In the genomic region with DNA sequence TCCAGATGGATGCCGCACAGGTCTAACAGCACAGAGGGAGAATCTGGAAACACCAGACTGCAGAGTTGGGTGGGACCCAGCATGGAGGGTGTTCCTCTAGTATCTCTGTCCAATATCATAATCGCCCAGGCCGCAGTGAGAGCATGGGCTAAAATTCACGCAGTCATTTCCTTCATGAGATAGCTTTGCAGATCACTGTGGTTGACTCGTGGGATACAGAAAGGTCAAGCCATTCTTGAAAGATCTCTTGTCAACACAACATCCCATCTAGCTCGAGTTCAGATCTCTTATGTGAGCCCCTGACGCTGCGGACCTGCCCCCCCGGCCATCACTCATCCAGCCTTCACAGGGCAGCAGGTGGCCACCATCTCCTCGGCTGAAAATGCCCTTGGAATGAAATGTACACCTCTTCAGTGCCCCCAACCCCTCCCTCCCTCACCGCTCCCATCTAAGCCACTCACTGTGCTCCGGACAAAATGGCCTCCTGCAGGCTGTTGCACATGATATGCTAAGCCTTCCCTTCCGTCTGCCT, we compare ENCODE assay signal across 16 cellular contexts.
"Had no signal": no experiment of that assay in that cellular context is flagged by ENCODE, and none has a peak within 500 bp of the region (broad histone marks: within the 10 kb centered on the region; RNA-seq: fewer than 3 reads in every experiment).

No MANE protein-coding gene starts in this region.

- H3K4me1 ChIP-seq: uterus had no signal

- H3K36me3 Mint-ChIP-seq: stimulated activated naive B cell treated with anti-CD40 and anti-IgM and Interleukin-4, amounts not matched to agents 10 μg/mL and 1 μg/mL and 100 μg/mL, for 72 hours had no signal

- DNase-seq: activated CD4-positive, alpha-beta T cell treated with anti-CD3 and anti-CD28 coated beads, Interleukin-2, amount 50 U/mL, for 48 hours; activated effector memory CD4-positive, alpha-beta T cell treated with Interleukin-2 at 50 U/mL for 16 hours; activated naive CD4-positive, alpha-beta T cell treated with anti-CD3 and anti-CD28 coated beads, Interleukin-2, amount 50 U/mL, for 16 hours; dorsolateral prefrontal cortex; foreskin fibroblast; mesendoderm; nucleus accumbens; posterior cingulate gyrus; stimulated activated CD4-positive, alpha-beta T cell treated with anti-CD3 and anti-CD28 coated beads, Interleukin-4, amount 100 ng/mL, for 4 hours; stimulated activated naive B cell treated with anti-CD40 and anti-IgM and Interleukin-4, amounts not matched to agents 10 μg/mL and 1 μg/mL and 100 μg/mL, for 72 hours; uterus had no signal

- H3K9me3 Mint-ChIP-seq: T-helper 1 cell treated with Interleukin-12 subunit alpha and Interleukin-12 subunit beta and Interleukin-4 antibody, amounts not matched to agents 30 μg/mL and 1 μg/mL, for 36 hours had no signal

- H3K27ac ChIP-seq: dorsolateral prefrontal cortex, spleen, tibial artery, uterus had no signal

- H3K4me3 ChIP-seq: dorsolateral prefrontal cortex, spleen, tibial artery, uterus had no signal

- H3K36me3 ChIP-seq: spleen, tibial artery, uterus had no signal

- H3K27ac Mint-ChIP-seq: activated T-cell treated with anti-CD3 and anti-CD28 coated beads, Interleukin-2, amount 50 U/mL, for 24 hours; stimulated activated naive B cell treated with anti-CD40 and anti-IgM and Interleukin-4, amounts not matched to agents 10 μg/mL and 1 μg/mL and 100 μg/mL, for 72 hours; T-helper 1 cell treated with Interleukin-12 subunit alpha and Interleukin-12 subunit beta and Interleukin-4 antibody, amounts not matched to agents 30 μg/mL and 1 μg/mL, for 36 hours had no signal

- H3K27me3 ChIP-seq: spleen, uterus had no signal

- H3K9me3 ChIP-seq: spleen, tibial artery, uterus had no signal

- H3K27me3 Mint-ChIP-seq: activated T-cell treated with anti-CD3 and anti-CD28 coated beads, Interleukin-2, amount 50 U/mL, for 24 hours had no signal

- ATAC-seq: stimulated activated naive B cell treated with anti-CD40 and anti-IgM and Interleukin-4, amounts not matched to agents 10 μg/mL and 1 μg/mL and 100 μg/mL, for 72 hours had no signal

- H3K4me3 Mint-ChIP-seq: activated T-cell treated with anti-CD3 and anti-CD28 coated beads, Interleukin-2, amount 50 U/mL, for 24 hours; nephron; stimulated activated naive B cell treated with anti-CD40 and anti-IgM and Interleukin-4, amounts not matched to agents 10 μg/mL and 1 μg/mL and 100 μg/mL, for 72 hours; T-helper 1 cell treated with Interleukin-12 subunit alpha and Interleukin-12 subunit beta and Interleukin-4 antibody, amounts not matched to agents 30 μg/mL and 1 μg/mL, for 36 hours had no signal
